Comparison of ENCODE assay signal across 29 cellular contexts in the genomic region with DNA sequence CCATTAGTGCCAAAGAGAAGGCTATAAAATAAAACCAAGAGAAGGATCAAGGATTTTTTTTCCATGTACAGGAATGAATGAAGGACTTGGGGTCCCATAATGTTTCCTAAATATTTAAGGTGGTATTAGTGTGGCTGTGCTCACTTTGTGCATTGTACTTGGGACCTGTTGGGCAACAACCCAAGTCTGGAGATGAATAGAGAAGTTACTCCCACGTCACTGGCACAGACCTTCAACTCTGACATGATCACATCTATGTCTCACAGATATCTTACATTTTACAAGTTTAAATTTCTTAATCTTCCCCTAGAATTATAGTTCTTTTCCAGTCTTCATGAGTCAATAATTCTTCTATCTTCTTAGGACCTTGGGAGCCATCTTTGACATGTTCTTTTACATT.
"Had no signal": no experiment of that assay in that cellular context is flagged by ENCODE, and none has a peak within 500 bp of the region (broad histone marks: within the 10 kb centered on the region; RNA-seq: fewer than 3 reads in every experiment).

No MANE protein-coding gene starts in this region.

- H3K4me3 ChIP-seq: esophagus squamous epithelium, heart right ventricle, left lung, mucosa of descending colon, right lobe of liver, suprapubic skin, transverse colon, vagina had no signal

- DNase-seq: dermis blood vessel endothelial cell; effector memory CD8-positive, alpha-beta T cell; erythroblast; esophagus squamous epithelium; foreskin melanocyte; glutamatergic neuron; heart right ventricle; hippocampal formation; left cardiac atrium; left lung; mesenchymal stem cell; mucosa of descending colon; naive B cell; right lobe of liver; small intestine; stimulated activated CD4-positive, alpha-beta T cell treated with anti-CD3 and anti-CD28 coated beads, Interleukin-12 subunit alpha, Interleukin-12 subunit beta, amount 100 ng/mL, for 4 hours; stimulated activated CD4-positive, alpha-beta T cell treated with anti-CD3 and anti-CD28 coated beads, Interleukin-1b, Interleukin-23, amount 100 ng/mL, for 48 hours; stimulated activated CD4-positive, alpha-beta T cell treated with anti-CD3 and anti-CD28 coated beads, Interleukin-4, amount 100 ng/mL, for 1 hour; stimulated activated CD8-positive, alpha-beta memory T cell treated with anti-CD3 and anti-CD28 coated beads, Interleukin-4, amount 100 ng/mL, for 48 hours; stimulated activated naive CD4-positive, alpha-beta T cell; stimulated activated naive CD8-positive, alpha-beta T cell treated with anti-CD3 and anti-CD28 coated beads, Interleukin-15, amount 100 ng/mL, for 72 hours; transverse colon had no signal

- H3K36me3 ChIP-seq: esophagus squamous epithelium, heart right ventricle, left lung, neutrophil, right lobe of liver, suprapubic skin, transverse colon, vagina had no signal

- FAIRE-seq: endometrium, islet of Langerhans, small intestine had no signal

- H3K9me3 ChIP-seq: esophagus squamous epithelium, heart right ventricle, left lung, mucosa of descending colon, neutrophil, right lobe of liver, suprapubic skin, transverse colon, vagina had no signal

- H3K9ac ChIP-seq: parathyroid adenoma had no signal

- H3K27me3 ChIP-seq: heart right ventricle, left lung, right lobe of liver, suprapubic skin, vagina had no signal

- H3K27ac ChIP-seq: esophagus squamous epithelium, heart right ventricle, left lung, neutrophil, parathyroid adenoma, right lobe of liver, suprapubic skin, transverse colon, vagina had no signal

- H2AFZ ChIP-seq: parathyroid adenoma had no signal

- ATAC-seq: effector memory CD8-positive, alpha-beta T cell; heart right ventricle; left cardiac atrium; left lung; mucosa of descending colon; natural killer cell treated with Interleukin-12 subunit alpha and Interleukin-12 subunit beta and Interleukin-15 and Interleukin-18, amount 100 ng/mL, for 72 hours; right lobe of liver; stimulated activated naive CD8-positive, alpha-beta T cell treated with anti-CD3 and anti-CD28 coated beads, Interleukin-15, amount 100 ng/mL, for 72 hours had no signal

- H3K4me1 ChIP-seq: left lung, right lobe of liver, suprapubic skin, vagina had no signal
